Comparison of ENCODE assay signal across 8 cellular contexts in the genomic region with DNA sequence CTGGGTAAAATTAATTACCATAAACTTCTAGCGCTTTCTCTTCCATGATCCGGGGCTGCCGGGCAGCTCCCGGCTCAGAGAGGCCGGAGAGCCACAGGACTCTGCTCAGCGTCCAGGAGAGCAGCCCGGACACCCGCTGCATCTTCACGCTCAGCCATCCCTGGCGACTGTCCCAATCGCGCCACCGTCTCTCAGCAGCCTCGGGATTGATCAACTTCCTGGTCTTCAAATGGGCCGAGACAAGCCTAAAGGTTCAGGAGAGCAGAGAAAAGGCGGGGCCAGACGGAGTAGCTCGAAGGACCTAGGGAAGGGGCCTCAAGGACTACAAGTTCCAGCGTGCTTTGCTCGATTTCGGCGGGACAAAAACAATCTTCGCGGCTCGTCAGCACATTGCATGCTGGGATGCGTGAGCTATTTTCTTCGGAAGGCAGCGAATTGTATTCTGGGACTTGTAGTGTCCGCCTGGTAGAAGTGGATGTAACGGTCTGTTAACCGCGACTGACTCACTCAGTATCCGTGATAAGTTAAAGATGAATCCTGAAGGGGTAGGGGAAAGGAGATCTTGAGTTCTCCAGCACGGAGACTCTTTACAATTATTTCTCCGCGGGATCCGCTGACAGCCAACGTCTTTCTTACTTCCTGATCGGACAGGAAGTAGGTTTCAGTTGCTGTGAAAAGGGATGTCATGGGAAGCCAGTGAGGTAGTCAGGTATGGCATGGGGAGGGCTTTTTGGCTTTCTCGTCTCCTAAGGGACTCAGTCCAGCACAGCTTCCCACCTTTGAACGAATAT. TPM values are rescaled to one million over a fixed set of nuclear protein-coding genes. Genes with fewer than 3 reads are reported as not detected.
A peak's percentile ranks its signal among the peaks of the same experiment; 100 is the strongest.
DNase-seq lines count a peak whose midpoint lies in the region; ATAC-seq, FAIRE-seq and TF ChIP-seq lines count a peak whose summit lies in the region.

Gene CIAO2A (minus strand): TSS at position 212 of the 791 bp plus-strand sequence. CDS start 70 bp downstream, at position 142.

- H3K4me3 ChIP-seq in brain microvascular endothelial cell (ENCODE audit: low read depth, low read length) (peak within 1 kb of the TSS; percentile 94), sigmoid colon (peak within 1 kb of the TSS; percentile 60 to 75 (median 68))

- DNase-seq in 8988T (peak; percentile 42), NCI-H2107 treated with DMSO at 0.1 percent for 48 hours (lab: John Stamatoyannopoulos, UW; ENCODE audit: unreplicated experiment) (peak; percentile 92), brain microvascular endothelial cell (peak; percentile 99), iPS DF 4.7 (ENCODE audit: extremely low read depth, low spot score) (peak; percentile 99), sigmoid colon (peak; percentile 98)

- H3K9me3 ChIP-seq in sigmoid colon = no peaks in the 10 kb centered on the region

- H3K27ac ChIP-seq in brain microvascular endothelial cell (peak within 1 kb of the TSS; percentile 78), sigmoid colon (peak within 1 kb of the TSS; percentile 87 to 91 (median 90))

- peaks cover 0 to 57% (median 49%) of the 10 kb centered on the region in 4 donors for H3K4me1 ChIP-seq in sigmoid colon

- TF ChIP-seq CTCF in brain microvascular endothelial cell (IDR thresholded peaks at IDR 0.05; ENCODE audit: low read depth, low read length, missing control alignments) (no peak), sigmoid colon (IDR thresholded peaks at IDR 0.05) (no peak)

- in situ Hi-C loops in brain microvascular endothelial cell (cut with HindIII; ENCODE audit: low pct_ligation_motif_present, low sequenced_read_pairs) = no loop called here

- TF ChIP-seq POLR2A in sigmoid colon (IDR thresholded peaks at IDR 0.05) = peak; percentile 45 to 52

- H3K27me3 ChIP-seq in brain microvascular endothelial cell (replicated peaks) = no peaks in the 10 kb centered on the region
- H3K27me3 ChIP-seq in sigmoid colon = no peaks in the 10 kb centered on the region

- ATAC-seq in GM18520 (IDR thresholded peaks at IDR 0.05; ENCODE audit: unreplicated experiment) = peak; percentile 47
- peak; percentile 67 for ATAC-seq in HG03064 (IDR thresholded peaks at IDR 0.05; ENCODE audit: low read depth, unreplicated experiment)

- peak in 1 of 4 donors; percentile 13 for TF ChIP-seq EP300 in sigmoid colon (IDR thresholded peaks at IDR 0.05)

- intact Hi-C loops in sigmoid colon (cut with DNase I) = loop anchor here (2.0 kb wide), 1 partner anchor 69 kb away; the partner anchor contains the start of gene PPIB

- no peaks in the 10 kb centered on the region for H3K36me3 ChIP-seq in brain microvascular endothelial cell (replicated peaks)
- peaks cover 0 to 12% (median 0%) of the 10 kb centered on the region in 4 donors for H3K36me3 ChIP-seq in sigmoid colon

- WGBS in sigmoid colon, 2 donors = 0 to 1% methylated on average over 41 of the region's 41 CpGs

- peak; percentile 85 for FAIRE-seq in TTC549 (lab: Jason Lieb, UNC)

RNA-seq across cellular contexts. Expression of gene CIAO2A, which starts in this region (rescaled TPM):
- 10 to 100 TPM; 24.7 to 51.7 (median 42.2) TPM for total RNA-seq in sigmoid colon
- 100 to 1,000 TPM; 118 to 339 (median 223) TPM for polyA plus RNA-seq in sigmoid colon

Comparison
In these comparisons a context has a peak if more than half of its experiments do, and no peak if none do; other contexts are left out.
1. Peak in every context shown above with its lines: DNase-seq, ATAC-seq, H3K4me3 ChIP-seq and H3K27ac ChIP-seq.
2. DNase-seq: peak in every context shown above with its lines; median percentile 99 in brain microvascular endothelial cell; 99 in iPS DF 4.7; 98 in sigmoid colon; 92 in NCI-H2107 treated with DMSO at 0.1 percent for 48 hours; 42 in 8988T.